32 cellular contexts compared by ENCODE assay signal in genomic region chr7:138869353-138869752, GRCh38.
"Had no signal": no experiment of that assay in that cellular context is flagged by ENCODE, and none has a peak within 500 bp of the region (broad histone marks: within the 10 kb centered on the region; RNA-seq: fewer than 3 reads in every experiment).

No MANE protein-coding gene starts in this region.

- H3K4me3 Mint-ChIP-seq: activated CD8-positive, alpha-beta T cell treated with anti-CD3 and anti-CD28 coated beads for 36 hours; activated naive CD4-positive, alpha-beta T cell treated with anti-CD3 and anti-CD28 coated beads, Interleukin-2, amount 50 U/mL, for 24 hours; activated naive CD8-positive, alpha-beta T cell treated with anti-CD3 and anti-CD28 coated beads, Interleukin-2, amount 10 ng/mL, durations not matched to agents 7 days and 5 days; activated T-cell treated with anti-CD3 and anti-CD28 coated beads, Interleukin-2, amount 50 U/mL, for 72 hours; activated T-helper 17 cell treated with anti-CD3 and anti-CD28 coated beads, Interleukin-2, amount 50 U/mL, for 72 hours; T-cell had no signal

- H3K4me1 ChIP-seq: body of pancreas had no signal

- H3K27ac Mint-ChIP-seq: activated CD8-positive, alpha-beta T cell treated with anti-CD3 and anti-CD28 coated beads for 36 hours; activated naive CD4-positive, alpha-beta T cell treated with anti-CD3 and anti-CD28 coated beads, Interleukin-2, amount 50 U/mL, for 24 hours; activated naive CD8-positive, alpha-beta T cell treated with anti-CD3 and anti-CD28 coated beads, Interleukin-2, amount 10 ng/mL, durations not matched to agents 7 days and 5 days; activated T-cell treated with anti-CD3 and anti-CD28 coated beads, Interleukin-2, amount 50 U/mL, for 72 hours; T-cell had no signal

- DNase-seq: activated CD4-positive, alpha-beta T cell treated with anti-CD3 and anti-CD28 coated beads for 1 hour; activated CD4-positive, alpha-beta T cell treated with anti-CD3 and anti-CD28 coated beads for 48 hours; activated CD4-positive, CD25-positive, alpha-beta regulatory T cell; activated CD8-positive, alpha-beta T cell treated with anti-CD3 and anti-CD28 coated beads for 36 hours; activated effector memory CD4-positive, alpha-beta T cell treated with anti-CD3 and anti-CD28 coated beads, Interleukin-2, amount 50 U/mL, for 16 hours; activated naive CD4-positive, alpha-beta T cell; activated naive CD8-positive, alpha-beta T cell treated with anti-CD3 and anti-CD28 coated beads, Interleukin-2, amount 10 ng/mL, durations not matched to agents 7 days and 5 days; activated T-cell treated with anti-CD3 and anti-CD28 coated beads, Interleukin-2, amount 50 U/mL, for 1 hour; activated T-cell treated with anti-CD3 and anti-CD28 coated beads, Interleukin-2, amount 50 U/mL, for 72 hours; amygdala; body of pancreas; caudate nucleus; IMR-90; Karpas-422; KBM-7; NCI-H1105; NCI-H1417 treated with DMSO at 0.1 percent for 48 hours; NCI-H187 treated with DMSO at 0.1 percent for 48 hours; NCI-H2081; NCI-H345; NCI-H524 treated with DMSO at 0.1 percent for 48 hours; RPMI8226; SHP77 treated with DMSO at 0.1 percent for 48 hours; SK-N-SH; T-cell; T1000; WERI-Rb-1 had no signal

- ATAC-seq: activated CD8-positive, alpha-beta T cell treated with anti-CD3 and anti-CD28 coated beads for 36 hours; activated T-cell treated with anti-CD3 and anti-CD28 coated beads, Interleukin-2, amount 50 U/mL, for 72 hours; activated T-helper 17 cell treated with anti-CD3 and anti-CD28 coated beads, Interleukin-2, amount 50 U/mL, for 72 hours; body of pancreas; T-cell had no signal

- FAIRE-seq: astrocyte, bronchial epithelial cell had no signal

- H3K4me3 ChIP-seq: body of pancreas, SJSA1 had no signal

- H3K27me3 ChIP-seq: body of pancreas, SJSA1 had no signal

- H3K27ac ChIP-seq: body of pancreas, SJSA1, WERI-Rb-1 had no signal

- H3K9me3 ChIP-seq: body of pancreas, SJSA1, SK-N-SH had no signal

- H3K36me3 ChIP-seq: SJSA1 had no signal

- H3K9ac ChIP-seq: SK-N-SH had no signal

- H3K9me3 Mint-ChIP-seq: activated CD8-positive, alpha-beta T cell treated with anti-CD3 and anti-CD28 coated beads for 36 hours; activated naive CD4-positive, alpha-beta T cell treated with anti-CD3 and anti-CD28 coated beads, Interleukin-2, amount 50 U/mL, for 24 hours; activated naive CD8-positive, alpha-beta T cell treated with anti-CD3 and anti-CD28 coated beads, Interleukin-2, amount 10 ng/mL, durations not matched to agents 7 days and 5 days; activated T-cell treated with anti-CD3 and anti-CD28 coated beads, Interleukin-2, amount 50 U/mL, for 72 hours; activated T-helper 17 cell treated with anti-CD3 and anti-CD28 coated beads, Interleukin-2, amount 50 U/mL, for 72 hours; T-cell had no signal

- H3K4me2 ChIP-seq: SK-N-SH had no signal

- H3K36me3 Mint-ChIP-seq: activated naive CD4-positive, alpha-beta T cell treated with anti-CD3 and anti-CD28 coated beads, Interleukin-2, amount 50 U/mL, for 24 hours; activated naive CD8-positive, alpha-beta T cell treated with anti-CD3 and anti-CD28 coated beads, Interleukin-2, amount 10 ng/mL, durations not matched to agents 7 days and 5 days; T-cell had no signal

- H3K27me3 Mint-ChIP-seq: activated CD8-positive, alpha-beta T cell treated with anti-CD3 and anti-CD28 coated beads for 36 hours; activated naive CD4-positive, alpha-beta T cell treated with anti-CD3 and anti-CD28 coated beads, Interleukin-2, amount 50 U/mL, for 24 hours; activated naive CD8-positive, alpha-beta T cell treated with anti-CD3 and anti-CD28 coated beads, Interleukin-2, amount 10 ng/mL, durations not matched to agents 7 days and 5 days; activated T-helper 17 cell treated with anti-CD3 and anti-CD28 coated beads, Interleukin-2, amount 50 U/mL, for 72 hours had no signal
